In genomic region chr5:28779161-28779754, GRCh38 we compare ENCODE assay signal across 10 cellular contexts.
A peak's percentile ranks its signal among the peaks of the same experiment; 100 is the strongest.
DNase-seq lines count a peak whose midpoint lies in the region; ATAC-seq, FAIRE-seq and TF ChIP-seq lines count a peak whose summit lies in the region.
"Had no signal": no experiment of that assay in that cellular context is flagged by ENCODE, and none has a peak within 500 bp of the region (broad histone marks: within the 10 kb centered on the region; RNA-seq: fewer than 3 reads in every experiment).

No MANE protein-coding gene starts in this region.

- FAIRE-seq in bronchial epithelial cell (lab: Jason Lieb, UNC), result no peak

- H3K4me3 Mint-ChIP-seq in effector memory CD8-positive, alpha-beta T cell, result no peak overlapping the region
- H3K4me3 Mint-ChIP-seq: activated CD8-positive, alpha-beta T cell treated with anti-CD3 and anti-CD28 coated beads, Interleukin-2, amount 10 ng/mL, durations not matched to agents 7 days and 5 days had no signal

- no peaks in the 10 kb centered on the region for H3K27me3 ChIP-seq in bronchial epithelial cell (ENCODE audit: control insufficient read depth, insufficient read depth, low read length)

- H3K27ac ChIP-seq in 22Rv1, result no peak overlapping the region
- H3K27ac ChIP-seq in HEK293 (ENCODE audit: extremely low read depth, low read depth, low read length), result no peak overlapping the region

- no peaks in the 10 kb centered on the region for H3K27me3 Mint-ChIP-seq in effector memory CD8-positive, alpha-beta T cell

- no peaks in the 10 kb centered on the region for H3K36me3 ChIP-seq in HEK293 (ENCODE audit: control insufficient read depth in 2 of 2, insufficient read depth in 1 of 2, low read length in 2 of 2)
- H3K36me3 ChIP-seq in bronchial epithelial cell (ENCODE audit: control insufficient read depth, insufficient read depth, low read length), result no peaks in the 10 kb centered on the region

- ATAC-seq in HG02840 (IDR thresholded peaks at IDR 0.05; ENCODE audit: low FRiP score, unreplicated experiment) (no peak), HG03520 (IDR thresholded peaks at IDR 0.05; ENCODE audit: unreplicated experiment) (no peak)
- no peak for ATAC-seq in effector memory CD8-positive, alpha-beta T cell (replicated peaks)
- ATAC-seq: activated CD8-positive, alpha-beta T cell treated with anti-CD3 and anti-CD28 coated beads, Interleukin-2, amount 10 ng/mL, durations not matched to agents 7 days and 5 days had no signal

- CTCF ChIA-PET in HEK293 (lab: Yijun Ruan, JAX), result interaction anchor here (0.9 kb wide), 1 partner anchor 14 kb away, joined by 5 read pairs; no protein-coding TSS in a partner anchor

- H3K9me3 ChIP-seq in HEK293 (ENCODE audit: control insufficient read depth, insufficient read depth, low read depth, low read length), result no peaks in the 10 kb centered on the region

- DNase-seq in NCI-H82 (lab: John Stamatoyannopoulos, UW) (peak; percentile 51), bronchial epithelial cell (ENCODE audit: low read depth) (peak; percentile 4), T1000 (lab: John Stamatoyannopoulos, UW) (no peak)
- DNase-seq in effector memory CD8-positive, alpha-beta T cell, result no peak
- DNase-seq: activated CD8-positive, alpha-beta T cell treated with anti-CD3 and anti-CD28 coated beads, Interleukin-2, amount 10 ng/mL, durations not matched to agents 7 days and 5 days; amygdala had no signal

- H3K4me1 Mint-ChIP-seq in effector memory CD8-positive, alpha-beta T cell (ENCODE audit: low read depth in 2 of 2), result no peaks in the 10 kb centered on the region

- no peak overlapping the region for H3K4me3 ChIP-seq in HEK293 (ENCODE audit: low read depth, low read length)
- H3K4me3 ChIP-seq in bronchial epithelial cell (ENCODE audit: low read depth, low read length), result no peak overlapping the region

- no peak overlapping the region for H3K27ac Mint-ChIP-seq in effector memory CD8-positive, alpha-beta T cell
- H3K27ac Mint-ChIP-seq: activated CD8-positive, alpha-beta T cell treated with anti-CD3 and anti-CD28 coated beads, Interleukin-2, amount 10 ng/mL, durations not matched to agents 7 days and 5 days had no signal

- no peaks in the 10 kb centered on the region for H3K36me3 Mint-ChIP-seq in effector memory CD8-positive, alpha-beta T cell (ENCODE audit: insufficient read depth)

- POLR2A ChIA-PET in HEK293 (lab: Yijun Ruan, JAX), result no interaction called here

- TF ChIP-seq CTCF in 22Rv1 (IDR thresholded peaks at IDR 0.05) (peak; percentile 76), HEK293 (tag by site-specific recombination; IDR thresholded peaks at IDR 0.05) (no peak), bronchial epithelial cell (IDR thresholded peaks at IDR 0.05; ENCODE audit: insufficient read depth, low read length, severe bottlenecking) (peak; percentile 29)

- H3K4me1 ChIP-seq in HEK293 (ENCODE audit: control insufficient read depth, insufficient read depth, low read length), result no peaks in the 10 kb centered on the region

- peaks cover 6 to 8% of the 10 kb centered on the region in 2 donors for H3K9me3 Mint-ChIP-seq in effector memory CD8-positive, alpha-beta T cell

TF ChIP-seq in HEK293, 187 proteins besides CTCF, POLR2A, EP300 and RAD21:
- TF ChIP-seq ZNF776 (tag by site-specific recombination; IDR thresholded peaks at IDR 0.05; ENCODE audit: borderline replicate concordance) (no peak), ZNF701 (tag by site-specific recombination; IDR thresholded peaks at IDR 0.05) (no peak), REST (tag by site-specific recombination; IDR thresholded peaks at IDR 0.05) (no peak), ZBTB11 (tag by site-specific recombination; conservative IDR thresholded peaks at IDR 0.05; ENCODE audit: low read depth) (no peak), ZNF670 (tag by site-specific recombination; IDR thresholded peaks at IDR 0.05; ENCODE audit: low read depth) (no peak), ZNF654 (tag by site-specific recombination; IDR thresholded peaks at IDR 0.05; ENCODE audit: low read depth) (peak; percentile 15; the same call in 1 of the 2 replicates), ZNF169 (tag by site-specific recombination; IDR thresholded peaks at IDR 0.05) (no peak)

Comparison
In these comparisons a context has a peak if more than half of its experiments do, and no peak if none do; other contexts are left out.
1. DNase-seq: peak in NCI-H82 (single experiment) and bronchial epithelial cell (single experiment); none in T1000 (single experiment) and effector memory CD8-positive, alpha-beta T cell (0 of 3).